8 cellular contexts compared by ENCODE assay signal in the genomic region with DNA sequence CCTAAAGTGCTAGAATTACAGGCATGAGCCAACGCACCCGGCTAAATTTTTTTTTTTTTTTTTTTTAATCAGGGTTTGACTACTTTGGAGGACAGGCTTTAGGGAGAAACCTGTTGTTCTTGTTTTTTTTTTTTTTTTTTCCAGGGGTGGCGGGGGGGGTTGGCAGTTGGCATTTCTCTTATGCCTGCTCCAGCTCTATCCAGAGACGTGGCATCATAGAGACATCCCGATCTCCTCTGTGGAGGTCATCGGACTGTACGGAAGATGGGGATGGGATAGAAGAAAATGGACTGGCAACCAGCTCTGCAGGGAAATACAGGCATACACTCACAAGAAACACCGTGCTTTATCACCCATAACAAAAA.
DNase-seq lines count a peak whose midpoint lies in the region; ATAC-seq, FAIRE-seq and TF ChIP-seq lines count a peak whose summit lies in the region.
"Had no signal": no experiment of that assay in that cellular context is flagged by ENCODE, and none has a peak within 500 bp of the region (broad histone marks: within the 10 kb centered on the region; RNA-seq: fewer than 3 reads in every experiment).

No MANE protein-coding gene starts in this region.

- peak overlapping the region; percentile 45 for H3K4me3 Mint-ChIP-seq in activated T-helper 1 cell treated with anti-CD3 and anti-CD28 coated beads, Interleukin-12 subunit alpha, Interleukin-12 subunit beta, Interleukin-2, Interleukin-4 antibody, amounts not matched to agents 30 ng/mL and 10 ng/mL and 1 ng/mL, durations not matched to agents 14 hours and 24 hours and 36 hours

- no peaks in the 10 kb centered on the region for H3K9me3 ChIP-seq in right atrium auricular region
- H3K9me3 ChIP-seq in small intestine (ENCODE audit: control insufficient read depth, low read depth), result no peaks in the 10 kb centered on the region
- H3K9me3 ChIP-seq: SJSA1 had no signal

- H3K4me1 ChIP-seq in right atrium auricular region (peaks cover 0 to 29% of the 10 kb centered on the region in 2 donors), small intestine (ENCODE audit: control insufficient read depth in 2 of 2, insufficient read depth in 1 of 2, low read depth in 1 of 2, low read length in 1 of 2) (peaks cover 0 to 3% of the 10 kb centered on the region in 2 donors)

- DNase-seq in HL-60 (ENCODE audit: low read depth in 1 of 2, low spot score in 1 of 2) (no peak), right atrium auricular region (ENCODE audit: low spot score) (no peak), small intestine (peak; percentile 5), substantia nigra (lab: John Stamatoyannopoulos, UW) (no peak), cerebellar cortex (ENCODE audit: low spot score) (no peak)
- DNase-seq in activated T-helper 1 cell treated with anti-CD3 and anti-CD28 coated beads, Interleukin-12 subunit alpha, Interleukin-12 subunit beta, Interleukin-2, Interleukin-4 antibody, amounts not matched to agents 30 ng/mL and 10 ng/mL and 1 ng/mL, durations not matched to agents 14 hours and 24 hours and 36 hours (ENCODE audit: low spot score), result no peak

- H3K4me3 ChIP-seq in HL-60 (replicated peaks; ENCODE audit: insufficient read depth, low read length) (no peak overlapping the region), right atrium auricular region (peak overlapping the region in 1 of 2 donors; percentile 37), small intestine (ENCODE audit: low read depth in 1 of 2, low read length in 2 of 2) (no peak overlapping the region)

- TF ChIP-seq CTCF in HL-60 (IDR thresholded peaks at IDR 0.05; ENCODE audit: insufficient read depth, low read length), result no peak
- no peak for TF ChIP-seq CTCF in right atrium auricular region (IDR thresholded peaks at IDR 0.05)

- no peak for ATAC-seq in GM21619 (IDR thresholded peaks at IDR 0.05; ENCODE audit: unreplicated experiment)

- H3K27me3 ChIP-seq in HL-60 (ENCODE audit: insufficient read depth, poor library complexity, severe bottlenecking) (no peaks in the 10 kb centered on the region), right atrium auricular region (no peaks in the 10 kb centered on the region), small intestine (ENCODE audit: control insufficient read depth in 2 of 2, insufficient read depth in 2 of 2, low read length in 2 of 2) (no peaks in the 10 kb centered on the region)
- H3K27me3 ChIP-seq: SJSA1 had no signal

- H3K36me3 Mint-ChIP-seq in activated T-helper 1 cell treated with anti-CD3 and anti-CD28 coated beads, Interleukin-12 subunit alpha, Interleukin-12 subunit beta, Interleukin-2, Interleukin-4 antibody, amounts not matched to agents 30 ng/mL and 10 ng/mL and 1 ng/mL, durations not matched to agents 14 hours and 24 hours and 36 hours (ENCODE audit: low read depth), result no peaks in the 10 kb centered on the region

- intact Hi-C loops in activated T-helper 1 cell treated with anti-CD3 and anti-CD28 coated beads, Interleukin-12 subunit alpha, Interleukin-12 subunit beta, Interleukin-2, Interleukin-4 antibody, amounts not matched to agents 30 ng/mL and 10 ng/mL and 1 ng/mL, durations not matched to agents 14 hours and 24 hours and 36 hours (cut with micrococcal nuclease), result no loop called here

- FAIRE-seq in small intestine (lab: Jason Lieb, UNC), result no peak

- H3K27me3 Mint-ChIP-seq in activated T-helper 1 cell treated with anti-CD3 and anti-CD28 coated beads, Interleukin-12 subunit alpha, Interleukin-12 subunit beta, Interleukin-2, Interleukin-4 antibody, amounts not matched to agents 30 ng/mL and 10 ng/mL and 1 ng/mL, durations not matched to agents 14 hours and 24 hours and 36 hours (ENCODE audit: insufficient read depth), result peaks cover 15% of the 10 kb centered on the region

- H3K36me3 ChIP-seq in right atrium auricular region (no peaks in the 10 kb centered on the region), small intestine (ENCODE audit: control insufficient read depth in 2 of 2, insufficient read depth in 2 of 2, low read length in 2 of 2) (no peaks in the 10 kb centered on the region)
- H3K36me3 ChIP-seq: SJSA1 had no signal

- WGBS in small intestine, 3 donors, result 8 to 53% (median 41%) methylated on average over 8 of the region's 8 CpGs

- H3K9me3 Mint-ChIP-seq in activated T-helper 1 cell treated with anti-CD3 and anti-CD28 coated beads, Interleukin-12 subunit alpha, Interleukin-12 subunit beta, Interleukin-2, Interleukin-4 antibody, amounts not matched to agents 30 ng/mL and 10 ng/mL and 1 ng/mL, durations not matched to agents 14 hours and 24 hours and 36 hours, result peaks cover 3% of the 10 kb centered on the region

- H3K27ac Mint-ChIP-seq in activated T-helper 1 cell treated with anti-CD3 and anti-CD28 coated beads, Interleukin-12 subunit alpha, Interleukin-12 subunit beta, Interleukin-2, Interleukin-4 antibody, amounts not matched to agents 30 ng/mL and 10 ng/mL and 1 ng/mL, durations not matched to agents 14 hours and 24 hours and 36 hours, result no peak overlapping the region

- H3K4me1 Mint-ChIP-seq in activated T-helper 1 cell treated with anti-CD3 and anti-CD28 coated beads, Interleukin-12 subunit alpha, Interleukin-12 subunit beta, Interleukin-2, Interleukin-4 antibody, amounts not matched to agents 30 ng/mL and 10 ng/mL and 1 ng/mL, durations not matched to agents 14 hours and 24 hours and 36 hours (ENCODE audit: low read depth), result peaks cover 15% of the 10 kb centered on the region

- H3K27ac ChIP-seq in HL-60 (replicated peaks), result peak overlapping the region; percentile 72
- H3K27ac ChIP-seq in right atrium auricular region, result peak overlapping the region; percentile 69 to 71
- H3K27ac ChIP-seq in small intestine (ENCODE audit: low read depth in 1 of 2, low read length in 1 of 2), result no peak overlapping the region
- no peak overlapping the region for H3K27ac ChIP-seq in substantia nigra (ENCODE audit: low read depth, low read length, poor library complexity, severe bottlenecking)

Comparison
In these comparisons a context has a peak if more than half of its experiments do, and no peak if none do; other contexts are left out.
1. H3K27ac ChIP-seq: peak in HL-60 (single experiment) and right atrium auricular region (2 of 2); none in small intestine (0 of 2) and substantia nigra (single experiment).